Comparison of ENCODE assay signal across 15 cellular contexts in the genomic region with DNA sequence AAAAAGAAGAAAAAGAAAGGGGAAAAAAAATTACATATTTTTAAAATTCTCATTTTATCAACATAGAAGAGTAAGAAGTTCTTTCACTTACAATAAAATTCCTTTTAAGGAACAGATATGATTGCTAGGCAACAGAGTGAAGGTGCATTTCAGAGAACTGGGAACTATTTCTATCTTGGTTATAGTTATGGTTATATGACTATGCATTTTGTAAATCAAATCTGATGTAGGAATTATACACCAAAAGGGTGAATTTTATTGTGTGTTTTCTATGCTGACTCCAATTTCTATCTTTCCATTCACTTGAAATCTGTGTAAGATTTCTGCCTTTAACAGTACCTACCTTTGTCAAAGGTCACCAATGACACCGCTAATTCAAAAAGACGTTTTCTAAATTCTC. TPM values are rescaled to one million over a fixed set of nuclear protein-coding genes. Genes with fewer than 3 reads are reported as not detected.
DNase-seq lines count a peak whose midpoint lies in the region; ATAC-seq, FAIRE-seq and TF ChIP-seq lines count a peak whose summit lies in the region.
"Had no signal": no experiment of that assay in that cellular context is flagged by ENCODE, and none has a peak within 500 bp of the region (broad histone marks: within the 10 kb centered on the region; RNA-seq: fewer than 3 reads in every experiment).

No MANE protein-coding gene starts in this region.

- H3K27me3 ChIP-seq in HepG2 (ENCODE audit: control insufficient read depth in 1 of 2, insufficient read depth in 2 of 2, low read length in 2 of 2) (no peaks in the 10 kb centered on the region), right lobe of liver (no peaks in the 10 kb centered on the region), H7 (ENCODE audit: control insufficient read depth, insufficient read depth, low read length) (no peaks in the 10 kb centered on the region)
- H3K27me3 ChIP-seq: BLaER1, foreskin keratinocyte had no signal

- no peak overlapping the region for H3K4me3 Mint-ChIP-seq in T-helper 17 cell
- no peak overlapping the region for H3K4me3 Mint-ChIP-seq in glutamatergic neuron (ENCODE audit: unreplicated experiment)
- H3K4me3 Mint-ChIP-seq: activated T-cell treated with anti-CD3 and anti-CD28 coated beads, Interleukin-2, amount 50 U/mL, for 4 hours had no signal

- H3K4me1 ChIP-seq in HepG2 (ENCODE audit: insufficient read depth, low read length) (peaks cover 49% of the 10 kb centered on the region), right lobe of liver (no peaks in the 10 kb centered on the region)

- WGBS in HepG2 (ENCODE audit: low lambda C conversion rate) = 98% methylated on average over 2 of the region's 2 CpGs
- 77% methylated on average over 2 of the region's 2 CpGs for WGBS in right lobe of liver (ENCODE audit: insufficient coverage, low coverage, low lambda C conversion rate, missing lambda C conversion rate)

- H3K36me3 Mint-ChIP-seq in T-helper 17 cell (ENCODE audit: low read depth) (peaks cover 13% of the 10 kb centered on the region), glutamatergic neuron (ENCODE audit: unreplicated experiment) (no peaks in the 10 kb centered on the region)

- no peak for TF ChIP-seq CTCF in HepG2 (CRISPR knock-in tag; IDR thresholded peaks at IDR 0.05)
- TF ChIP-seq CTCF in right lobe of liver (IDR thresholded peaks at IDR 0.05) = no peak
- TF ChIP-seq CTCF in glutamatergic neuron (IDR thresholded peaks at IDR 0.05; ENCODE audit: partially characterized antibody, unreplicated experiment) = no peak

- H3K27me3 Mint-ChIP-seq in T-helper 17 cell (no peaks in the 10 kb centered on the region), glutamatergic neuron (ENCODE audit: unreplicated experiment) (peaks cover 10% of the 10 kb centered on the region)

- DNase-seq in HepG2 (ENCODE audit: low spot score) = no peak
- no peak for DNase-seq in right lobe of liver
- DNase-seq in T-helper 17 cell = no peak
- DNase-seq in glutamatergic neuron = no peak
- no peak for DNase-seq in DMS114 treated with DMSO at 0.1 percent for 48 hours (lab: John Stamatoyannopoulos, UW; ENCODE audit: unreplicated experiment)
- DNase-seq in kidney tubule cell (ENCODE audit: low spot score) = no peak
- DNase-seq in H7 = no peak
- DNase-seq: activated T-cell treated with anti-CD3 and anti-CD28 coated beads, Interleukin-2, amount 50 U/mL, for 4 hours; effector CD8-positive, alpha-beta T cell; NCI-H146; NCI-H345 had no signal

- no peak for TF ChIP-seq RAD21 in HepG2 (CRISPR knock-in tag; IDR thresholded peaks at IDR 0.05)

- H3K4me2 ChIP-seq in HepG2 (ENCODE audit: low read depth, low read length) = no peak overlapping the region
- H3K4me2 ChIP-seq: BLaER1 had no signal

- no peak for ATAC-seq in HepG2
- no peak for ATAC-seq in right lobe of liver
- no peak for ATAC-seq in T-helper 17 cell
- ATAC-seq in GM19035 (IDR thresholded peaks at IDR 0.05; ENCODE audit: unreplicated experiment) = no peak
- ATAC-seq: activated CD4-positive, CD25-positive, alpha-beta regulatory T cell treated with anti-CD3 and anti-CD28 coated beads, Interleukin-2, amount 50 U/mL, for 24 hours; activated T-cell treated with anti-CD3 and anti-CD28 coated beads, Interleukin-2, amount 50 U/mL, for 4 hours had no signal

- no peak for FAIRE-seq in HepG2 (lab: Jason Lieb, UNC)

- H3K79me2 ChIP-seq in HepG2 (ENCODE audit: insufficient read depth, low read length) = peaks cover 98% of the 10 kb centered on the region

- CTCF ChIA-PET in HepG2 (lab: Yijun Ruan, JAX; ENCODE audit: low intra/inter-chr PET ratio, low total read pairs) = no interaction called here

- H3K4me1 Mint-ChIP-seq in T-helper 17 cell = peaks cover 59% of the 10 kb centered on the region
- H3K4me1 Mint-ChIP-seq in glutamatergic neuron (ENCODE audit: low read depth, unreplicated experiment) = peaks cover 26% of the 10 kb centered on the region

- H3K27ac ChIP-seq in HepG2 (ENCODE audit: extremely low read length, insufficient read depth, low read length) (no peak overlapping the region), right lobe of liver (no peak overlapping the region)
- H3K27ac ChIP-seq: BLaER1, foreskin keratinocyte had no signal

- H3K4me3 ChIP-seq in HepG2 (replicated peaks in 1 of 3; ENCODE audit: insufficient read depth in 1 of 3, low read depth in 2 of 3, low read length in 3 of 3) (no peak overlapping the region), right lobe of liver (no peak overlapping the region), H7 (ENCODE audit: insufficient read depth, low read depth, low read length) (no peak overlapping the region)
- H3K4me3 ChIP-seq: BLaER1 had no signal

- H4K20me1 ChIP-seq in HepG2 (ENCODE audit: insufficient read depth, low read length) = peaks cover 99% of the 10 kb centered on the region

- H3K36me3 ChIP-seq in HepG2 (replicated peaks in 1 of 2; ENCODE audit: control insufficient read depth in 1 of 2, insufficient read depth in 2 of 2, low read length in 2 of 2) (peaks cover 29 to 98% of the 10 kb centered on the region in 2 experiments), right lobe of liver (peaks cover 0 to 94% (median 33%) of the 10 kb centered on the region in 4 donors), H7 (replicated peaks; ENCODE audit: control insufficient read depth, insufficient read depth, low read length) (peaks cover 24% of the 10 kb centered on the region)

- H3K9ac ChIP-seq in HepG2 (ENCODE audit: insufficient read depth, low read depth, low read length) = no peak overlapping the region
- H3K9ac ChIP-seq: BLaER1 had no signal

- H3K27ac Mint-ChIP-seq in T-helper 17 cell (peak overlapping the region; percentile 94), glutamatergic neuron (ENCODE audit: unreplicated experiment) (peak overlapping the region; percentile 69)

- in situ Hi-C loops in HepG2 (cut with HindIII; ENCODE audit: extremely low pct_ligation_motif_present, low pct_unique_long_range_greater_than_20kb) = no loop called here

- H3K9me3 Mint-ChIP-seq in glutamatergic neuron (ENCODE audit: unreplicated experiment) = peaks cover 7% of the 10 kb centered on the region
- H3K9me3 Mint-ChIP-seq: activated T-cell treated with anti-CD3 and anti-CD28 coated beads, Interleukin-2, amount 50 U/mL, for 4 hours had no signal

- no peak overlapping the region for H2AFZ ChIP-seq in HepG2 (ENCODE audit: low read length)

- intact Hi-C loops in HepG2 (cut with micrococcal nuclease; ENCODE audit: unreplicated experiment) (no loop called here), right lobe of liver (cut with DNase I) (no loop called here)

- POLR2A ChIA-PET in HepG2 (lab: Yijun Ruan, JAX) = no interaction called here

- TF ChIP-seq EP300 in HepG2 (IDR thresholded peaks at IDR 0.05; ENCODE audit: low read depth in 2 of 2, low read length in 2 of 2) = no peak
- no peak for TF ChIP-seq EP300 in HepG2 (CRISPR knock-in tag; IDR thresholded peaks at IDR 0.05; ENCODE audit: borderline replicate concordance)

- BruUV-seq in HepG2 (replicated peaks; lab: Mats Ljungman, UMichigan) = no TSS peak

- TF ChIP-seq POLR2A in HepG2 (IDR thresholded peaks at IDR 0.05; ENCODE audit: insufficient read depth in 1 of 2, low read depth in 2 of 2, low read length in 2 of 2) (no peak), right lobe of liver (IDR thresholded peaks at IDR 0.05) (no peak)

- H3K9me3 ChIP-seq in HepG2 (ENCODE audit: low read length) = no peaks in the 10 kb centered on the region
- H3K9me3 ChIP-seq in right lobe of liver = no peaks in the 10 kb centered on the region
- no peaks in the 10 kb centered on the region for H3K9me3 ChIP-seq in T-helper 17 cell (ENCODE audit: control insufficient read depth, low read length, poor library complexity, severe bottlenecking)
- H3K9me3 ChIP-seq: BLaER1 had no signal

TF ChIP-seq in HepG2, 621 proteins besides CTCF, POLR2A, EP300 and RAD21 (continues in another document):
- TF ChIP-seq BRD4 (CRISPR knock-in tag; IDR thresholded peaks at IDR 0.05) = no peak
- TF ChIP-seq MTF1 (CRISPR knock-in tag; IDR thresholded peaks at IDR 0.05) = no peak
- TF ChIP-seq ZFP36 (IDR thresholded peaks at IDR 0.05; ENCODE audit: borderline replicate concordance, low read depth, low read length, partially characterized antibody) = no peak
- TF ChIP-seq ISL2 (CRISPR knock-in tag; IDR thresholded peaks at IDR 0.05) = no peak
- no peak for TF ChIP-seq JARID2 (CRISPR knock-in tag; IDR thresholded peaks at IDR 0.05; ENCODE audit: insufficient replicate concordance)
- peak; percentile 84 for TF ChIP-seq AGO2 (optimal IDR thresholded peaks at IDR 0.05; ENCODE audit: low read depth, low read length)
- TF ChIP-seq DPF2 (CRISPR knock-in tag; IDR thresholded peaks at IDR 0.05; ENCODE audit: borderline replicate concordance, low read depth) = no peak

RNA-seq across cellular contexts. Expression of a gene that starts 50.1 kb away (rescaled TPM):
- total RNA-seq in HepG2 (2016; rRNA removed; fragmentation: Illumina TruSeq; extraction: Trizol) (1,099 and 1,563 TPM in 2 replicates), right lobe of liver (100 to 1,000 TPM; 170 to 247 (median 229) TPM), T-helper 17 cell (100 to 1,000 TPM; 576 to 580 TPM), glutamatergic neuron (ENCODE audit: unreplicated experiment) (514 TPM)
- 272 and 305 TPM in 2 replicates for total RNA-seq in HepG2 (2016; cell fraction: cytosol; rRNA removed; fragmentation: Illumina TruSeq; extraction: Trizol; ENCODE audit: low read depth)
- 1,110 and 1,631 TPM in 2 replicates for total RNA-seq in HepG2 (2016; cell fraction: insoluble cytoplasmic fraction; rRNA removed; fragmentation: Illumina TruSeq; extraction: Trizol)
- 374 and 422 TPM in 2 replicates for total RNA-seq in HepG2 (2016; cell fraction: membrane; rRNA removed; fragmentation: Illumina TruSeq; extraction: Trizol)
- 741 and 752 TPM in 2 replicates for total RNA-seq in HepG2 (2016; cell fraction: nucleus; rRNA removed; fragmentation: Illumina TruSeq; extraction: Trizol)
- polyA plus RNA-seq in HepG2 (2011; rRNA removed) = 577 and 628 TPM in 2 replicates
- polyA plus RNA-seq in HepG2 (2011; cell fraction: cytosol; rRNA removed) = 344 and 442 TPM in 2 replicates
- 155 and 197 TPM in 2 replicates for polyA plus RNA-seq in HepG2 (2011; cell fraction: nucleus; rRNA removed)
- polyA plus RNA-seq in HepG2 (2012) = 523 and 611 TPM in 2 replicates
- 145 and 154 TPM in 2 replicates for polyA plus RNA-seq in HepG2 (2016; cell fraction: cytosol; fragmentation: Illumina TruSeq; extraction: Trizol; ENCODE audit: low read depth)
- polyA plus RNA-seq in HepG2 (2016; cell fraction: insoluble cytoplasmic fraction; fragmentation: Illumina TruSeq; extraction: Trizol; ENCODE audit: low read depth) = 1,519 and 1,675 TPM in 2 replicates
- 281 and 312 TPM in 2 replicates for polyA plus RNA-seq in HepG2 (2016; cell fraction: membrane; fragmentation: Illumina TruSeq; extraction: Trizol; ENCODE audit: low read depth)
- 695 and 708 TPM in 2 replicates for polyA plus RNA-seq in HepG2 (2016; cell fraction: nucleus; fragmentation: Illumina TruSeq; extraction: Trizol; ENCODE audit: insufficient read depth, low read depth)
- polyA minus RNA-seq in HepG2 (2011; rRNA and poly(A)+ RNA removed; ENCODE audit: low replicate concordance) = 720 and 1,084 TPM in 2 replicates
- polyA minus RNA-seq in HepG2 (2011; cell fraction: cytosol; rRNA and poly(A)+ RNA removed) = 262 and 282 TPM in 2 replicates
- 891 and 939 TPM in 2 replicates for polyA minus RNA-seq in HepG2 (2011; cell fraction: nucleus; rRNA and poly(A)+ RNA removed)
- 1,394 and 2,138 TPM in 2 replicates for total RNA-seq in H7 (2014; rRNA removed; shearing (Covaris generic))
